Comparison of ENCODE assay signal across 25 cellular contexts in the genomic region with DNA sequence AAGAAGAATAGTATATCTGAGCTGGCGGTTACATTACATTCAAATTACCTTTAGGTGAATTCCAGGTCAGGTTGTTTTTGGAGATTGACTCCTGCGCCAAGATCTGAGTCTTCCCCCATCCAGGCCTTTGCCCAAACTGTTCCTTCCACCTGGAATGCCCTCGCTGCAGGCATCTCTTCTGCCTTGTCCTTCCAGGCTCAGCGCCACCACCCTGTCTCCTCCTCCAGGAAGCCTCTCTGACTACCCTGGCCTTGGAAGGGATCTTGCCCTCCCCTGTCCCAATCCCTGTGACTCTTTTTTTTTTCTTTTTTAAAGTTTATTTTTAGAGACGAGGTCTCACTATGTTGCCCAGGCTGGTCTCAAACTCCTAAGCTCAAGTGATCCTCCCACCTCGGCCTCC. TPM values are rescaled to one million over a fixed set of nuclear protein-coding genes. Genes with fewer than 3 reads are reported as not detected.
DNase-seq lines count a peak whose midpoint lies in the region; ATAC-seq and TF ChIP-seq lines count a peak whose summit lies in the region.
"Had no signal": no experiment of that assay in that cellular context is flagged by ENCODE, and none has a peak within 500 bp of the region (broad histone marks: within the 10 kb centered on the region; RNA-seq: fewer than 3 reads in every experiment).

No MANE protein-coding gene starts in this region.

- H3K4me3 ChIP-seq in CD8-positive, alpha-beta T cell (ENCODE audit: low read depth, low read length), result no peak overlapping the region
- no peak overlapping the region for H3K4me3 ChIP-seq in vagina
- no peak overlapping the region for H3K4me3 ChIP-seq in heart right ventricle
- H3K4me3 ChIP-seq: left ventricle myocardium inferior, MG63, suprapubic skin had no signal

- H3K36me3 ChIP-seq in CD8-positive, alpha-beta T cell (ENCODE audit: insufficient read depth, low read length), result no peaks in the 10 kb centered on the region
- H3K36me3 ChIP-seq in vagina (peaks cover 0 to 6% of the 10 kb centered on the region in 2 donors), heart right ventricle (peaks cover 0 to 13% (median 0%) of the 10 kb centered on the region in 9 donors)
- H3K36me3 ChIP-seq: brain microvascular endothelial cell, left ventricle myocardium inferior had no signal

- no peak for ATAC-seq in CD8-positive, alpha-beta T cell
- no peak for ATAC-seq in T-cell (replicated peaks in 1 of 4)
- ATAC-seq in heart right ventricle, result no peak
- ATAC-seq: esophagus mucosa, foreskin keratinocyte, PC-3 had no signal

- H3K4me1 ChIP-seq in CD8-positive, alpha-beta T cell (ENCODE audit: insufficient read depth, low read length), result peaks cover 10% of the 10 kb centered on the region
- H3K4me1 ChIP-seq in vagina (peaks cover 29% of the 10 kb centered on the region), heart right ventricle (peaks cover 7 to 20% (median 12%) of the 10 kb centered on the region in 9 donors)
- H3K4me1 ChIP-seq: foreskin keratinocyte had no signal

- no peaks in the 10 kb centered on the region for H3K36me3 Mint-ChIP-seq in CD8-positive, alpha-beta T cell
- H3K36me3 Mint-ChIP-seq in T-cell (no peaks in the 10 kb centered on the region), immature natural killer cell (no peaks in the 10 kb centered on the region), progenitor cell of endocrine pancreas (ENCODE audit: insufficient read depth) (peaks cover 5% of the 10 kb centered on the region)
- H3K36me3 Mint-ChIP-seq: activated CD4-positive, alpha-beta memory T cell treated with anti-CD3 and anti-CD28 coated beads for 36 hours had no signal

- no peaks in the 10 kb centered on the region for H3K9me3 Mint-ChIP-seq in CD8-positive, alpha-beta T cell
- H3K9me3 Mint-ChIP-seq in T-cell (no peaks in the 10 kb centered on the region), immature natural killer cell (no peaks in the 10 kb centered on the region), progenitor cell of endocrine pancreas (ENCODE audit: low read depth) (no peaks in the 10 kb centered on the region)
- H3K9me3 Mint-ChIP-seq: activated CD4-positive, alpha-beta memory T cell treated with anti-CD3 and anti-CD28 coated beads for 36 hours; HFFc6 had no signal

- peaks cover 4% of the 10 kb centered on the region for H3K27me3 ChIP-seq in CD8-positive, alpha-beta T cell (ENCODE audit: insufficient read depth, low read length)
- H3K27me3 ChIP-seq in vagina (no peaks in the 10 kb centered on the region), heart right ventricle (no peaks in the 10 kb centered on the region)
- H3K27me3 ChIP-seq: brain microvascular endothelial cell, foreskin keratinocyte, MG63, suprapubic skin had no signal

- no peak overlapping the region for H3K27ac Mint-ChIP-seq in CD8-positive, alpha-beta T cell
- H3K27ac Mint-ChIP-seq in T-cell (peak overlapping the region in 1 of 2 donors; percentile 27), immature natural killer cell (no peak overlapping the region), progenitor cell of endocrine pancreas (no peak overlapping the region)
- H3K27ac Mint-ChIP-seq: activated CD4-positive, alpha-beta memory T cell treated with anti-CD3 and anti-CD28 coated beads for 36 hours; HFFc6 had no signal

- H3K4me1 Mint-ChIP-seq in CD8-positive, alpha-beta T cell (ENCODE audit: low read depth), result peaks cover 8% of the 10 kb centered on the region
- peaks cover 5 to 33% (median 11%) of the 10 kb centered on the region in 3 donors for H3K4me1 Mint-ChIP-seq in T-cell
- H3K4me1 Mint-ChIP-seq in immature natural killer cell, result peaks cover 0 to 18% of the 10 kb centered on the region in 2 donors
- peaks cover 5% of the 10 kb centered on the region for H3K4me1 Mint-ChIP-seq in progenitor cell of endocrine pancreas (ENCODE audit: low read depth)

- no peaks in the 10 kb centered on the region for H3K9me3 ChIP-seq in CD8-positive, alpha-beta T cell (ENCODE audit: low read length)
- H3K9me3 ChIP-seq in vagina (no peaks in the 10 kb centered on the region), heart right ventricle (no peaks in the 10 kb centered on the region)
- H3K9me3 ChIP-seq: left ventricle myocardium inferior, MG63, suprapubic skin had no signal

- POLR2A ChIA-PET in CD8-positive, alpha-beta T cell (lab: Charles Lee), result no interaction called here
- POLR2A ChIA-PET in T-cell (lab: Charles Lee), result no interaction called here

- peak overlapping the region; percentile 32 for H3K4me3 Mint-ChIP-seq in CD8-positive, alpha-beta T cell
- H3K4me3 Mint-ChIP-seq in T-cell, result peak overlapping the region in 2 of 3 donors; percentile 41 to 71
- peak overlapping the region; percentile 5 to 60 (median 52) for H3K4me3 Mint-ChIP-seq in immature natural killer cell
- H3K4me3 Mint-ChIP-seq in progenitor cell of endocrine pancreas (ENCODE audit: low read depth), result peak overlapping the region; percentile 60
- H3K4me3 Mint-ChIP-seq: activated CD4-positive, alpha-beta memory T cell treated with anti-CD3 and anti-CD28 coated beads for 36 hours had no signal

- H3K27me3 Mint-ChIP-seq in CD8-positive, alpha-beta T cell (ENCODE audit: low read depth), result peaks cover 25% of the 10 kb centered on the region
- H3K27me3 Mint-ChIP-seq in T-cell (peaks cover 29 to 40% of the 10 kb centered on the region in 2 donors), immature natural killer cell (ENCODE audit: low read depth in 3 of 3) (peaks cover 23 to 29% (median 23%) of the 10 kb centered on the region in 3 donors), progenitor cell of endocrine pancreas (peaks cover 5% of the 10 kb centered on the region)

- WGBS in heart right ventricle, 2 donors, result 90 to 92% methylated on average over 6 of the region's 6 CpGs

- DNase-seq in CD8-positive, alpha-beta T cell, result no peak
- DNase-seq in T-cell (no peak), immature natural killer cell (no peak), progenitor cell of endocrine pancreas (ENCODE audit: low spot score, unreplicated experiment) (no peak), NCI-H146 treated with DMSO at 0.1 percent for 48 hours (lab: John Stamatoyannopoulos, UW; ENCODE audit: unreplicated experiment) (no peak), vagina (ENCODE audit: extremely low spot score in 2 of 2) (no peak), heart right ventricle (no peak)
- DNase-seq: activated CD4-positive, alpha-beta memory T cell treated with anti-CD3 and anti-CD28 coated beads for 36 hours; activated effector memory CD4-positive, alpha-beta T cell treated with anti-CD3 and anti-CD28 coated beads, Interleukin-2, amount 50 U/mL, for 16 hours; brain microvascular endothelial cell; DMS53; effector memory CD4-positive, alpha-beta T cell; foreskin keratinocyte; HFFc6; hippocampal formation; left ventricle myocardium inferior; MG63; NCI-H1417 treated with DMSO at 0.1 percent for 48 hours; NCI-H510A; PC-3; Right ventricle myocardium superior; T-helper 9 cell had no signal

- intact Hi-C loops in CD8-positive, alpha-beta T cell (cut with DNase I, micrococcal nuclease), result loop anchor here in 1 of 2 experiments (10.0 kb wide), 1 partner anchor 348 kb away; no protein-coding TSS in a partner anchor
- intact Hi-C loops in vagina (cut with DNase I) (no loop called here), heart right ventricle (cut with DNase I) (loop anchor here in 2 of 10 donors (5.0 kb wide), 1 partner anchor 45 kb away; no protein-coding TSS in a partner anchor)

- no peak for TF ChIP-seq POLR2A in vagina (IDR thresholded peaks at IDR 0.05)

- H3K27ac ChIP-seq in CD8-positive, alpha-beta T cell (ENCODE audit: low read depth, low read length), result no peak overlapping the region
- H3K27ac ChIP-seq in vagina, result no peak overlapping the region
- no peak overlapping the region for H3K27ac ChIP-seq in heart right ventricle
- H3K27ac ChIP-seq: brain microvascular endothelial cell, foreskin keratinocyte, left ventricle myocardium inferior, suprapubic skin had no signal

- CTCF ChIA-PET in CD8-positive, alpha-beta T cell (lab: Charles Lee), result interaction anchor here (0.6 kb wide), 1 partner anchor 52 kb away, joined by 3 read pairs; no protein-coding TSS in a partner anchor
- CTCF ChIA-PET in T-cell (lab: Charles Lee), result interaction anchor here in 1 of 2 donors (0.6 kb wide), 1 partner anchor 136 kb away, joined by 4 read pairs; no protein-coding TSS in a partner anchor

- TF ChIP-seq CTCF in CD8-positive, alpha-beta T cell (IDR thresholded peaks at IDR 0.05), result no peak
- TF ChIP-seq CTCF in progenitor cell of endocrine pancreas (IDR thresholded peaks at IDR 0.05; ENCODE audit: unreplicated experiment) (no peak), vagina (IDR thresholded peaks at IDR 0.05) (no peak), heart right ventricle (IDR thresholded peaks at IDR 0.05) (no peak)

RNA-seq across cellular contexts. Expression of gene HOMER3, which starts 1.7 kb away (rescaled TPM):
- under 1 TPM in 1 of 2 experiments, not detected in 1; 0.90 TPM for total RNA-seq in CD8-positive, alpha-beta T cell
- 1 to 10 TPM in 4 of 5 donors, under 1 TPM in 1; 0.93 to 1.9 (median 1.3) TPM for total RNA-seq in T-cell
- under 1 TPM in 1 of 3 donors, not detected in 2; 0.47 TPM for polyA plus RNA-seq in immature natural killer cell
- 64.5 and 69.4 TPM in 2 replicates for total RNA-seq in progenitor cell of endocrine pancreas
- 30.9 TPM for total RNA-seq in vagina
- total RNA-seq in heart right ventricle, result 10 to 100 TPM; 10.4 to 23.2 (median 13.6) TPM
- 10 to 100 TPM; 20.8 to 24.8 TPM for polyA plus RNA-seq in heart right ventricle

RNA-seq across cellular contexts. Expression of gene DDX49, which starts 23.2 kb away (rescaled TPM):
- total RNA-seq in CD8-positive, alpha-beta T cell, result 10 to 100 TPM; 67.1 to 72.8 TPM
- total RNA-seq in T-cell (10 to 100 TPM; 42.4 to 55.3 (median 48.1) TPM), progenitor cell of endocrine pancreas (44.4 and 44.7 TPM in 2 replicates), vagina (36.3 TPM), heart right ventricle (10 to 100 TPM; 16.2 to 29.8 (median 21.3) TPM)
- polyA plus RNA-seq in immature natural killer cell (10 to 100 TPM; 33.1 to 54.2 (median 48.9) TPM), heart right ventricle (10 to 100 TPM; 44.4 to 74.5 TPM)

RNA-seq across cellular contexts. Expression of gene COPE, which starts 23.5 kb away (rescaled TPM):
- total RNA-seq in CD8-positive, alpha-beta T cell, result 100 to 1,000 TPM; 207 to 211 TPM
- 100 to 1,000 TPM; 148 to 222 (median 189) TPM for total RNA-seq in T-cell
- 100 to 1,000 TPM; 378 to 407 (median 401) TPM for polyA plus RNA-seq in immature natural killer cell
- total RNA-seq in progenitor cell of endocrine pancreas, result 189 and 192 TPM in 2 replicates
- total RNA-seq in vagina, result 212 TPM
- total RNA-seq in heart right ventricle, result 100 to 1,000 TPM; 102 to 157 (median 117) TPM
- 100 to 1,000 TPM; 166 to 302 TPM for polyA plus RNA-seq in heart right ventricle

RNA-seq across cellular contexts. Expression of gene CERS1, which starts 46.7 kb away (rescaled TPM):
- total RNA-seq in CD8-positive, alpha-beta T cell, result not detected
- total RNA-seq in T-cell (under 1 TPM in 2 of 5 donors, not detected in 3; 0.20 TPM), progenitor cell of endocrine pancreas (20.1 and 20.9 TPM in 2 replicates), vagina (0.49 TPM), heart right ventricle (1 to 10 TPM in 6 of 10 donors, under 1 TPM in 4; 0.42 to 3.3 (median 1.3) TPM)
- polyA plus RNA-seq in immature natural killer cell (not detected), heart right ventricle (under 1 TPM; 0.37 to 0.49 TPM)
- total RNA-seq: activated CD4-positive, alpha-beta memory T cell treated with anti-CD3 and anti-CD28 coated beads for 36 hours; esophagus mucosa; mononuclear cell had no signal
